15 cellular contexts compared by ENCODE assay signal in the genomic region with DNA sequence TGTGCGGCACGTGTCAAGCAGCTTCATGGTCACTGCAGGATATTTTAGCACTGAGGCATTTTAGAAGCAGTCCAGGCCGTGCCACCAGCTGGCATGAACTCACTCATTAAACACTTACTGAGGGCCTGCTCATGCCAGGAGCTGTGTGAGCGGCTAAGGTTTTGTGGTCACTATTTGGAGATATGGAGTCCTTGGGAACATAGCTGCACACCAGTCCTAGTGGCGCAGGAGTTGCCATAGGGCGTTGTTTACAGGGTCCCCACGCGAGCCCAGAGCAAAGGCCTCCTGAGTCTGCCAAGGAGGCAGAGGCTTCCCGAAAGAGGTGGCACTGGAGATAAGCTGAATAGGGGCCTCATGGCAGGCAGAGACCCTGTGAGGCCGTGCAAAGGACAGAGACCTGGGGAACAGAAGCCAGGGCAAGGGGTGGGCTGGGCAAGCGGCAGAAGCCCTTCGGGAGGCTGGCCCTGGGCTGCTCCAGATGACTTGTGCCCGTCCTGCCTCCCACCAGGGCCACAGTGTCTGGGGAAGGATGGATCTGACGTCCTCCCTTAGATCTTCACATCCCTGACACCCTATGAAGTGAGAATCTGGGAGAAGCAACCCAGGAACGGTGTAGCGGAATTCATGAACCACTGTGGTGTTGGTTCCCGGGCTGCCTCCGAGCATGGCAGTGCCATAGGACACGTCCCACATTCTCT.
"Had no signal": no experiment of that assay in that cellular context is flagged by ENCODE, and none has a peak within 500 bp of the region (broad histone marks: within the 10 kb centered on the region; RNA-seq: fewer than 3 reads in every experiment).

No MANE protein-coding gene starts in this region.

- H3K27me3 ChIP-seq: gastrocnemius medialis, left lung had no signal

- H3K9me3 Mint-ChIP-seq: dendritic cell treated with granulocyte-macrophage colony-stimulating factor and Interleukin-4, amounts not matched to agents 40 ng/mL and 50 ng/mL, for 4 days had no signal

- H3K27me3 Mint-ChIP-seq: activated naive CD8-positive, alpha-beta T cell; brain; dendritic cell treated with granulocyte-macrophage colony-stimulating factor and Interleukin-4, amounts not matched to agents 40 ng/mL and 50 ng/mL, for 4 days had no signal

- H3K9me3 ChIP-seq: gastrocnemius medialis had no signal

- H3K4me3 ChIP-seq: gastrocnemius medialis, left lung, SK-N-MC had no signal

- H3K27ac Mint-ChIP-seq: activated naive CD8-positive, alpha-beta T cell; dendritic cell treated with granulocyte-macrophage colony-stimulating factor and Interleukin-4, amounts not matched to agents 40 ng/mL and 50 ng/mL, for 4 days had no signal

- H3K27ac ChIP-seq: gastrocnemius medialis, left lung, SK-N-MC had no signal

- DNase-seq: activated CD4-positive, alpha-beta T cell treated with anti-CD3 and anti-CD28 coated beads, Interleukin-2, amount 50 U/mL, for 48 hours; activated gamma-delta T cell; activated T-cell treated with anti-CD3 and anti-CD28 coated beads, Interleukin-2, amount 50 U/mL, for 48 hours; amniotic stem cell; cerebellar nuclear complex; gastrocnemius medialis; left lung; mesendoderm; stimulated activated CD4-positive, alpha-beta T cell treated with anti-CD3 and anti-CD28 coated beads, Interleukin-12 subunit alpha, Interleukin-12 subunit beta, amount 100 ng/mL, for 4 hours; stimulated activated CD4-positive, alpha-beta T cell treated with anti-CD3 and anti-CD28 coated beads, Interleukin-2, amount 100 ng/mL, for 24 hours; T-helper 9 cell had no signal

- H3K4me1 ChIP-seq: gastrocnemius medialis, left lung had no signal

- H3K4me3 Mint-ChIP-seq: activated naive CD8-positive, alpha-beta T cell; brain; dendritic cell treated with granulocyte-macrophage colony-stimulating factor and Interleukin-4, amounts not matched to agents 40 ng/mL and 50 ng/mL, for 4 days had no signal
